14 cellular contexts compared by ENCODE assay signal in the genomic region with DNA sequence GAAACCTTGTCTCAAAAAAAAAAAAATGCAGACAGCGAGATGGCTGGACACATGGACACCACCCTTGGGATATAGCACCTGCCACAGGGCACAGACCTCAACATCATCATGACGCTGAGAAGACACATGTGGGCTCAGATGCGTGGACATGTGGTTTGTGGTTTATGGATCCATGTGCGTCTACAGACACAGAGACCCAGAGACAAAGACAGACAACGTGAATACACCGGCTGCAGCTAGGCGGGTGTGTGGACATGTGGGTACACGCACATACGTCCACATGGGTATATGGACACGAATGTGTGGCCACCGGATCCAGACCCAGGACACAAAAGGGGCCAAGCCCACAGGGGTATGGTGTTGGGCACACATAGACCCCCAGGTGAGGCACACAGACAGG. TPM values are rescaled to one million over a fixed set of nuclear protein-coding genes. Genes with fewer than 3 reads are reported as not detected.
A peak's percentile ranks its signal among the peaks of the same experiment; 100 is the strongest.
DNase-seq lines count a peak whose midpoint lies in the region; ATAC-seq, FAIRE-seq and TF ChIP-seq lines count a peak whose summit lies in the region.
"Had no signal": no experiment of that assay in that cellular context is flagged by ENCODE, and none has a peak within 500 bp of the region (broad histone marks: within the 10 kb centered on the region; RNA-seq: fewer than 3 reads in every experiment).

No MANE protein-coding gene starts in this region.

- H3K4me1 Mint-ChIP-seq in CD8-positive, alpha-beta T cell (ENCODE audit: low read depth) = peaks cover 41% of the 10 kb centered on the region
- H3K4me1 Mint-ChIP-seq in natural killer cell = peaks cover 27 to 48% of the 10 kb centered on the region in 2 donors

- no peaks in the 10 kb centered on the region for H3K9me3 Mint-ChIP-seq in CD8-positive, alpha-beta T cell
- H3K9me3 Mint-ChIP-seq in natural killer cell = no peaks in the 10 kb centered on the region

- intact Hi-C loops in CD8-positive, alpha-beta T cell (cut with DNase I, micrococcal nuclease) = no loop called here
- intact Hi-C loops in natural killer cell (cut with micrococcal nuclease) = no loop called here
- intact Hi-C loops in esophagus muscularis mucosa (cut with DNase I) = no loop called here

- peaks cover 11% of the 10 kb centered on the region for H3K36me3 Mint-ChIP-seq in CD8-positive, alpha-beta T cell
- H3K36me3 Mint-ChIP-seq in natural killer cell = no peaks in the 10 kb centered on the region

- DNase-seq in CD8-positive, alpha-beta T cell = peak in 2 of 7 experiments; percentile 18 to 48
- DNase-seq in MV-4-11 (lab: John Stamatoyannopoulos, UW) = peak; percentile 41
- peak; percentile 30 for DNase-seq in activated naive CD4-positive, alpha-beta T cell treated with anti-CD3 and anti-CD28 coated beads, Interleukin-2, amount 50 U/mL, for 16 hours
- DNase-seq in natural killer cell = no peak
- DNase-seq in esophagus muscularis mucosa (ENCODE audit: extremely low spot score) = no peak
- DNase-seq in H54 (ENCODE audit: insufficient read length, low spot score) = no peak
- no peak for DNase-seq in omental fat pad (ENCODE audit: low spot score)
- DNase-seq: activated gamma-delta T cell, C1 segment of cervical spinal cord, NCI-H2227 treated with DMSO at 0.1 percent for 48 hours, small intestine had no signal

- peak overlapping the region; percentile 96 for H3K4me3 Mint-ChIP-seq in CD8-positive, alpha-beta T cell
- H3K4me3 Mint-ChIP-seq in natural killer cell = peak overlapping the region; percentile 99

- TF ChIP-seq CTCF in CD8-positive, alpha-beta T cell (IDR thresholded peaks at IDR 0.05) = no peak
- no peak for TF ChIP-seq CTCF in natural killer cell (IDR thresholded peaks at IDR 0.05)
- TF ChIP-seq CTCF in esophagus muscularis mucosa (IDR thresholded peaks at IDR 0.05) = no peak
- no peak for TF ChIP-seq CTCF in omental fat pad (IDR thresholded peaks at IDR 0.05)

- peaks cover 18% of the 10 kb centered on the region for H3K4me1 ChIP-seq in CD8-positive, alpha-beta T cell (ENCODE audit: insufficient read depth, low read length)
- no peaks in the 10 kb centered on the region for H3K4me1 ChIP-seq in esophagus muscularis mucosa

- no peak for ATAC-seq in CD8-positive, alpha-beta T cell
- ATAC-seq in natural killer cell = no peak
- ATAC-seq in GM18520 (IDR thresholded peaks at IDR 0.05; ENCODE audit: unreplicated experiment) = no peak
- no peak for ATAC-seq in omental fat pad (ENCODE audit: low FRiP score)

- H3K4me3 ChIP-seq in CD8-positive, alpha-beta T cell (ENCODE audit: low read depth, low read length) = peak overlapping the region; percentile 55
- H3K4me3 ChIP-seq in esophagus muscularis mucosa = no peak overlapping the region

- CTCF ChIA-PET in CD8-positive, alpha-beta T cell (lab: Charles Lee) = interaction anchor here (1.3 to 2.2 kb wide), 3 partner anchors 9 to 195 kb away, joined by 3 to 8 read pairs (median 6); no protein-coding TSS in a partner anchor

- peak overlapping the region; percentile 31 for H3K27ac ChIP-seq in CD8-positive, alpha-beta T cell (ENCODE audit: low read depth, low read length)
- H3K27ac ChIP-seq in esophagus muscularis mucosa (replicated peaks in 1 of 4) = no peak overlapping the region

- POLR2A ChIA-PET in CD8-positive, alpha-beta T cell (lab: Charles Lee) = interaction anchor here (1.6 kb wide), 1 partner anchor 12 kb away, joined by 3 read pairs; no protein-coding TSS in a partner anchor

- no peaks in the 10 kb centered on the region for H3K27me3 Mint-ChIP-seq in CD8-positive, alpha-beta T cell (ENCODE audit: low read depth)
- H3K27me3 Mint-ChIP-seq in natural killer cell (ENCODE audit: low read depth in 2 of 2) = no peaks in the 10 kb centered on the region

- H3K27ac Mint-ChIP-seq in CD8-positive, alpha-beta T cell = peak overlapping the region; percentile 91
- H3K27ac Mint-ChIP-seq in natural killer cell = peak overlapping the region; percentile 98 to 100

- no peak for FAIRE-seq in H54 (lab: Jason Lieb, UNC)
- FAIRE-seq: small intestine had no signal

- peaks cover 10% of the 10 kb centered on the region for H3K36me3 ChIP-seq in CD8-positive, alpha-beta T cell (ENCODE audit: insufficient read depth, low read length)
- no peaks in the 10 kb centered on the region for H3K36me3 ChIP-seq in esophagus muscularis mucosa

- H3K27me3 ChIP-seq in CD8-positive, alpha-beta T cell (ENCODE audit: insufficient read depth, low read length) = no peaks in the 10 kb centered on the region
- H3K27me3 ChIP-seq in esophagus muscularis mucosa = peaks cover 0 to 69% (median 0%) of the 10 kb centered on the region in 4 donors

- no peak for TF ChIP-seq POLR2A in esophagus muscularis mucosa (IDR thresholded peaks at IDR 0.05; ENCODE audit: low read depth)
- TF ChIP-seq POLR2A in H54 (IDR thresholded peaks at IDR 0.05; ENCODE audit: low read depth, low read length) = no peak

- WGBS in esophagus muscularis mucosa = 88% methylated on average over 11 of the region's 11 CpGs

- H3K9me3 ChIP-seq in CD8-positive, alpha-beta T cell (ENCODE audit: low read length) = no peaks in the 10 kb centered on the region
- peaks cover 0 to 4% (median 0%) of the 10 kb centered on the region in 4 donors for H3K9me3 ChIP-seq in esophagus muscularis mucosa

- TF ChIP-seq EP300 in esophagus muscularis mucosa (IDR thresholded peaks at IDR 0.05) = no peak

RNA-seq across cellular contexts. Expression of a gene that starts 1.3 kb away (rescaled TPM):
- total RNA-seq in CD8-positive, alpha-beta T cell = 1 to 10 TPM; 6.9 TPM
- total RNA-seq in natural killer cell = 10 to 100 TPM; 10.8 to 20.0 (median 11.8) TPM
- total RNA-seq in esophagus muscularis mucosa = 1 to 10 TPM in 1 of 4 donors, under 1 TPM in 3; 0.42 to 3.0 (median 0.70) TPM
- total RNA-seq in omental fat pad = 10 to 100 TPM in 2 of 4 donors, 1 to 10 TPM in 2; 3.6 to 66.5 (median 26.3) TPM
- total RNA-seq: chondrocyte, M059J had no signal

RNA-seq across cellular contexts. Expression of a gene that starts 51.8 kb away (rescaled TPM):
- total RNA-seq in CD8-positive, alpha-beta T cell = not detected
- total RNA-seq in natural killer cell = 1 to 10 TPM in 1 of 3 donors, under 1 TPM in 1, not detected in 1; 0.38 to 5.5 TPM
- total RNA-seq in esophagus muscularis mucosa = 1,000 to 10,000 TPM in 1 of 4 donors, 100 to 1,000 TPM in 3; 393 to 1,020 (median 677) TPM
- total RNA-seq in omental fat pad = 1,000 to 10,000 TPM; 1,035 to 6,271 (median 2,305) TPM

Comparison
In these comparisons a context has a peak if more than half of its experiments do, and no peak if none do; other contexts are left out.
1. DNase-seq: peak in MV-4-11 (single experiment) and activated naive CD4-positive, alpha-beta T cell treated with anti-CD3 and anti-CD28 coated beads, Interleukin-2, amount 50 U/mL, for 16 hours (single experiment); none in natural killer cell (single experiment), esophagus muscularis mucosa (single experiment), H54 (single experiment) and omental fat pad (single experiment).
2. RNA of a gene that starts 51.8 kb away (total RNA-seq): 1,035 to 6,271 TPM in omental fat pad and 393 to 1,020 TPM in esophagus muscularis mucosa; 0.38 to 5.5 TPM in natural killer cell and not detected in CD8-positive, alpha-beta T cell; every median in the first group is over 10 times any median in the second.